ENCODE assay signal across 8 cellular contexts in the genomic region with DNA sequence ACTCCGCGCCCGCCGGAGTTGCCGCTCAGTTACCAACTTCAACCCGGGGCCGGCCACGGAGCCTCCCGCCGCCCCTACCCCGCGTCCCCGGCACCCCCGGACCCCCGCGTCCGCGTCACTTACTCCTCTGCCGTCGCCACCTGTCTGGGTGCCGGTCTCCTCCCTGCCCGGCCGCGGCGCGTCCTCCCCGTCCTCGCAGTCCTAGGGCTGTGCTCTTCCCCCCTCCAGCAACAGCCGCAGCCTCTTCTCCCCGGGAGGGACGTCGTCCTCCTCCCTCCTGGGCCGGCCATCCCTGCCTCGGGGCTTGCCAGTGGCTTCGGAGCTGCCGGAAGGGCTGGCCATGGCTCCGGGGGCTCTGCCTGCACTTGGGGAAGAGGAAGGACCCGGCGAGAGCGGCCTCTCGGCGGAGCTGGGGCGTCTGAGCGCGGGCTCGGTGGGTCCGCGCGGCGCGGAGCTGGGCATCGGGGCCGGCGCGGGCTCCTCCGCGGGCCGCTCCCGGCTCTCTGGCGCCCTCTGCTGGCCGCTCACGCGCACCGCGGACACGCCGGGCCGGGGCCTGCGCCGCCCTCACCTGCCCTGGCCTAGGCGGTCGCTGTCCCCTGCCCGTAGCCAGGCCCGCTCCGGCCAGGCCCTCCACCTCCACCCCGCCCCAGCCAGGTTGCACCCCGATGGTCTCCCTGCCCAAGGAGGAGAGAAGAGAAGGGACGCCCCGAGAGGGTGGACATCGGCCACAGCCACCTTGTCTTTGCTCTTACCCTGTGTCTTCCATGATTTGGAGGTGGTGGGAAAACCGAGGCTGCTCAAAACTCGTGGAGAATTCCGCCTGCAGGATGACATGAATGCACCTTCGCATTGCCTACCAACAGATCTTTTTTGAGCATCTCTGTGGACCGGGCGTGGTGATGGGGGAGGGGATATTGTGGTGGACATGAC. TPM values are rescaled to one million over a fixed set of nuclear protein-coding genes. Genes with fewer than 3 reads are reported as not detected.
DNase-seq lines count a peak whose midpoint lies in the region; TF ChIP-seq lines count a peak whose summit lies in the region.
"Not testable (repeated sequence)": the region's sequence is repeated elsewhere in the genome, so short reads cannot be mapped to it uniquely, and the experiment has no call there.

No MANE protein-coding gene starts in this region.

- not testable (repeated sequence) for H3K27ac ChIP-seq in suprapubic skin

- H3K4me3 Mint-ChIP-seq in dendritic cell treated with granulocyte-macrophage colony-stimulating factor and Interleukin-4, amounts not matched to agents 40 ng/mL and 50 ng/mL, for 4 days, result peak overlapping the region; percentile 75
- peak overlapping the region; percentile 55 to 74 (median 71) for H3K4me3 Mint-ChIP-seq in immature natural killer cell

- peak; percentile 8 for DNase-seq in DMS153 (lab: John Stamatoyannopoulos, UW)
- DNase-seq in RPMI8226, result peak; percentile 61
- peak; percentile 94 for DNase-seq in activated CD8-positive, alpha-beta memory T cell treated with anti-CD3 and anti-CD28 coated beads, Interleukin-2, amount 50 U/mL, for 48 hours
- peak; percentile 63 to 72 (median 71) for DNase-seq in immature natural killer cell
- DNase-seq in retinal pigment epithelial cell (ENCODE audit: low read depth); suprapubic skin (ENCODE audit: low spot score in 2 of 2): not testable (repeated sequence)

- not testable (repeated sequence) for H3K27ac Mint-ChIP-seq in dendritic cell treated with granulocyte-macrophage colony-stimulating factor and Interleukin-4, amounts not matched to agents 40 ng/mL and 50 ng/mL, for 4 days; immature natural killer cell

- H3K27me3 ChIP-seq in suprapubic skin, result peaks cover 19% of the 10 kb centered on the region

- not testable (repeated sequence) for H3K36me3 Mint-ChIP-seq in dendritic cell treated with granulocyte-macrophage colony-stimulating factor and Interleukin-4, amounts not matched to agents 40 ng/mL and 50 ng/mL, for 4 days (ENCODE audit: low read depth); immature natural killer cell

- peak overlapping the region; percentile 27 for H3K4me3 ChIP-seq in retinal pigment epithelial cell (ENCODE audit: low read length)
- H3K4me3 ChIP-seq in suprapubic skin, result peak overlapping the region; percentile 58

- H3K36me3 ChIP-seq in suprapubic skin, result not testable (repeated sequence)

- not testable (repeated sequence) for H3K4me1 ChIP-seq in suprapubic skin

- TF ChIP-seq CTCF in retinal pigment epithelial cell (conservative IDR thresholded peaks at IDR 0.05; ENCODE audit: low read depth, low read length), result peak; percentile 44
- peak in 1 of 2 donors; percentile 86 for TF ChIP-seq CTCF in suprapubic skin (IDR thresholded peaks at IDR 0.05)

- TF ChIP-seq POLR2A in suprapubic skin (IDR thresholded peaks at IDR 0.05), result not testable (repeated sequence)

- not testable (repeated sequence) for H3K9me3 ChIP-seq in suprapubic skin

- H3K27me3 Mint-ChIP-seq in dendritic cell treated with granulocyte-macrophage colony-stimulating factor and Interleukin-4, amounts not matched to agents 40 ng/mL and 50 ng/mL, for 4 days, result peaks cover 57% of the 10 kb centered on the region
- peaks cover 6 to 13% (median 9%) of the 10 kb centered on the region in 3 donors for H3K27me3 Mint-ChIP-seq in immature natural killer cell (ENCODE audit: low read depth in 3 of 3)

- not testable (repeated sequence) for H3K9me3 Mint-ChIP-seq in dendritic cell treated with granulocyte-macrophage colony-stimulating factor and Interleukin-4, amounts not matched to agents 40 ng/mL and 50 ng/mL, for 4 days; immature natural killer cell

- TF ChIP-seq EP300 in Ishikawa (IDR thresholded peaks at IDR 0.05; ENCODE audit: borderline replicate concordance); suprapubic skin (IDR thresholded peaks at IDR 0.05): not testable (repeated sequence)

- whole genome bisulfite sequencing in suprapubic skin, result 80% methylated on average over 2 of the region's 86 CpGs

- intact Hi-C loops in dendritic cell treated with granulocyte-macrophage colony-stimulating factor and Interleukin-4, amounts not matched to agents 40 ng/mL and 50 ng/mL, for 4 days (cut with micrococcal nuclease), result loop anchor here (2.0 kb wide), 1 partner anchor 60 kb away; no protein-coding TSS in a partner anchor

- peaks cover 14% of the 10 kb centered on the region for H3K4me1 Mint-ChIP-seq in dendritic cell treated with granulocyte-macrophage colony-stimulating factor and Interleukin-4, amounts not matched to agents 40 ng/mL and 50 ng/mL, for 4 days (ENCODE audit: low read depth)
- not testable (repeated sequence) for H3K4me1 Mint-ChIP-seq in immature natural killer cell

- peak; percentile 47; the same call in 1 of the 2 replicates for TF ChIP-seq RAD21 in Ishikawa (IDR thresholded peaks at IDR 0.05; ENCODE audit: low read depth)

RNA-seq across cellular contexts. Expression of a gene that starts 28.4 kb away (rescaled TPM):
- polyA plus RNA-seq in immature natural killer cell, result not detected
- not detected for total RNA-seq in suprapubic skin
